16 cellular contexts compared by ENCODE assay signal in the genomic region with DNA sequence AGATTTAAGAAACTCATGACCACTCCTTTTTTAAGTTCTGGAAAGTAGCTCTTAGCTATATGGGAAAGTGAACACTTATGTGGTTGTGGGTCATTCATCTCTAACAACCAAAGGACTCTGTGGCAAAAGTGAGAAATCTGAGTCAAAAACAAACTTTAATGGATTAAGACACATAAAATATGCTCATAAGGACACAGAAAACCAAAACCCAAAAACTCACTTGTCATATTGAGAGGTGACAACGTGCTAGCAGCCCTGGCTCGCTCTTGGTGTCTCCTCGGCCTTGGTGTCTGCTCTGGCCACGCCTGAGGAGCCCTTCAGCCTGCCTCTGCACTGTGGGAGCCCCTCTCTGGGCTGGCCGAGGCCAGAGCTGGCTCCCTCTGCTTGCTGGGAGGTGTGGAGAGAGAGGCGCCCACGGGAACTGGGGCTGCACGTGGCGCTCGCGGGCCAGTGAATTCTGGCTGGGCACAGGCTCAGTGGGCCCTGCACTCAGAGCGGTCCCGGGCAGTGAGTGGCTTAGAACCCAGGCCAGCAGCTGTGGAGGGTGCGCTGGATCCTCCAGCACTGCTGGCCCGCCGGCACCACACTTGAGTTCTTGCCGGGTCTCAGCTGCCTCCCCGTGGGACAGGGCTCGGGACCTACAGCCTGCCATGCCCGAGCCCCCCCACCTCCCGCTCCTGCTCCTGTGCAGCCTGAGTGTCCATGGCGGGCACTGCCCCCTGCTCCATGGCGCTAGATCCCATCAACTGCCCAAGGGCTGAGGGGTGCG. TPM values are rescaled to one million over a fixed set of nuclear protein-coding genes. Genes with fewer than 3 reads are reported as not detected.
DNase-seq lines count a peak whose midpoint lies in the region; ATAC-seq and TF ChIP-seq lines count a peak whose summit lies in the region.
"Had no signal": no experiment of that assay in that cellular context is flagged by ENCODE, and none has a peak within 500 bp of the region (broad histone marks: within the 10 kb centered on the region; RNA-seq: fewer than 3 reads in every experiment).

No MANE protein-coding gene starts in this region.

- DNase-seq in activated gamma-delta T cell (lab: John Stamatoyannopoulos, UW), result peak; percentile 7
- no peak for DNase-seq in activated gamma-delta T cell treated with Interleukin-2 at 50 U/mL for 16 hours
- peak; percentile 80 for DNase-seq in esophagus muscularis mucosa (ENCODE audit: extremely low spot score)
- DNase-seq in NCI-H748 (lab: John Stamatoyannopoulos, UW; ENCODE audit: unreplicated experiment), result no peak
- no peak for DNase-seq in KBM-7
- DNase-seq: C1 segment of cervical spinal cord, Caco-2, DMS53, GOT3, NCI-H1092, NCI-H226, NCI-H69 had no signal

- H3K27ac ChIP-seq in esophagus muscularis mucosa (replicated peaks in 1 of 4), result no peak overlapping the region
- H3K27ac ChIP-seq: PC-9 had no signal

- intact Hi-C loops in esophagus muscularis mucosa (cut with DNase I), result no loop called here

- WGBS in esophagus muscularis mucosa, result 95% methylated on average over 15 of the region's 24 CpGs

- TF ChIP-seq CTCF in esophagus muscularis mucosa (IDR thresholded peaks at IDR 0.05), result no peak

- in situ Hi-C loops in KBM-7 (cut with MboI; ENCODE audit: low pct_unique_long_range_greater_than_20kb, low sequenced_read_pairs), result no loop called here

- ATAC-seq in HG02610 (IDR thresholded peaks at IDR 0.05; ENCODE audit: unreplicated experiment), result peak; percentile 72
- ATAC-seq in stimulated activated memory B cell treated with anti-CD40 and anti-IgM and Interleukin-4, amounts not matched to agents 10 μg/mL and 1 μg/mL and 100 μg/mL, for 72 hours, result no peak
- no peak for ATAC-seq in HG03139 (IDR thresholded peaks at IDR 0.05; ENCODE audit: unreplicated experiment)

- no peaks in the 10 kb centered on the region for H3K4me1 ChIP-seq in esophagus muscularis mucosa

- peak overlapping the region; percentile 10 for H3K27ac Mint-ChIP-seq in stimulated activated memory B cell treated with anti-CD40 and anti-IgM and Interleukin-4, amounts not matched to agents 10 μg/mL and 1 μg/mL and 100 μg/mL, for 72 hours

- H3K27me3 ChIP-seq in esophagus muscularis mucosa, result no peaks in the 10 kb centered on the region

- H3K4me3 ChIP-seq in esophagus muscularis mucosa, result no peak overlapping the region
- H3K4me3 ChIP-seq: PC-9 had no signal

- no peaks in the 10 kb centered on the region for H3K36me3 ChIP-seq in esophagus muscularis mucosa

- TF ChIP-seq EP300 in esophagus muscularis mucosa (IDR thresholded peaks at IDR 0.05), result no peak

- H3K9me3 ChIP-seq in esophagus muscularis mucosa, result peaks cover 0 to 5% (median 0%) of the 10 kb centered on the region in 4 donors
- H3K9me3 ChIP-seq: Caco-2 had no signal

- no peaks in the 10 kb centered on the region for H3K36me3 Mint-ChIP-seq in stimulated activated memory B cell treated with anti-CD40 and anti-IgM and Interleukin-4, amounts not matched to agents 10 μg/mL and 1 μg/mL and 100 μg/mL, for 72 hours

- peaks cover 2% of the 10 kb centered on the region for H3K9me3 Mint-ChIP-seq in stimulated activated memory B cell treated with anti-CD40 and anti-IgM and Interleukin-4, amounts not matched to agents 10 μg/mL and 1 μg/mL and 100 μg/mL, for 72 hours

- H3K4me1 Mint-ChIP-seq in stimulated activated memory B cell treated with anti-CD40 and anti-IgM and Interleukin-4, amounts not matched to agents 10 μg/mL and 1 μg/mL and 100 μg/mL, for 72 hours, result peaks cover 22% of the 10 kb centered on the region

- H3K27me3 Mint-ChIP-seq in stimulated activated memory B cell treated with anti-CD40 and anti-IgM and Interleukin-4, amounts not matched to agents 10 μg/mL and 1 μg/mL and 100 μg/mL, for 72 hours, result no peaks in the 10 kb centered on the region

- no peak for TF ChIP-seq POLR2A in esophagus muscularis mucosa (IDR thresholded peaks at IDR 0.05; ENCODE audit: low read depth)

- H3K4me3 Mint-ChIP-seq in stimulated activated memory B cell treated with anti-CD40 and anti-IgM and Interleukin-4, amounts not matched to agents 10 μg/mL and 1 μg/mL and 100 μg/mL, for 72 hours, result no peak overlapping the region

RNA-seq across cellular contexts. Expression of a gene that starts 30.3 kb away (rescaled TPM):
- total RNA-seq in esophagus muscularis mucosa, result 10 to 100 TPM; 34.7 to 54.4 (median 39.5) TPM

Comparison
In these comparisons a context has a peak if more than half of its experiments do, and no peak if none do; other contexts are left out.
1. DNase-seq: peak in activated gamma-delta T cell (single experiment) and esophagus muscularis mucosa (single experiment); none in activated gamma-delta T cell treated with Interleukin-2 at 50 U/mL for 16 hours (single experiment), NCI-H748 (single experiment) and KBM-7 (single experiment).